29 cellular contexts compared by ENCODE assay signal in the genomic region with DNA sequence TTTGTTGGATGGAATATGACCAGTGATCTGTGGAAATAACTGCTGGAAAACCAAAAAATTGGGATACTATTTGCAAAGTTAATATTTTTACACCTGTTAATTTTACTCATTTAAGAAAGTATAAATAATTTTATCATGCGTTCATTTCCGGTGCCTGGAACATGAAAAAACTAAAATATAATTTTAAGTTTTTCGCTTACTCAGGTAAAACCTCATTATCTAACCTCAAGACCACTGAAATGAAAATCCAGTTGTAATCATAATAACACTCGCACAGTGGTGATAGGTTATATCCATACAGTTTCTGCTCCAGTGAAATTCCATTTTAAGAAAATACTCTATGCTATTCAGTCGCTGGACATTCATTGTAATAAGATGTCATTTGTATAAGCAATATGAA.
"Had no signal": no experiment of that assay in that cellular context is flagged by ENCODE, and none has a peak within 500 bp of the region (broad histone marks: within the 10 kb centered on the region; RNA-seq: fewer than 3 reads in every experiment).

No MANE protein-coding gene starts in this region.

- H3K9me3 ChIP-seq: testis, thoracic aorta, thyroid gland, tibial artery, transverse colon, upper lobe of right lung, uterus, vagina had no signal

- H3K36me3 ChIP-seq: stomach, suprapubic skin, thoracic aorta, thyroid gland, tibial artery, tibial nerve, transverse colon, upper lobe of left lung, upper lobe of right lung, uterus, vagina had no signal

- H3K4me3 Mint-ChIP-seq: stimulated activated effector memory CD8-positive, alpha-beta T cell treated with anti-CD3 and anti-CD28 coated beads, Interleukin-12 subunit alpha, Interleukin-12 subunit beta, amount 100 ng/mL, for 72 hours; stimulated activated memory B cell treated with anti-CD40 and anti-IgM and Interleukin-4, amounts not matched to agents 10 μg/mL and 1 μg/mL and 100 μg/mL, for 72 hours; stimulated activated naive B cell treated with anti-CD40 and anti-IgM and Interleukin-4, amounts not matched to agents 10 μg/mL and 1 μg/mL and 100 μg/mL, for 72 hours; stimulated activated naive CD8-positive, alpha-beta T cell treated with anti-CD3 and anti-CD28 coated beads, Interleukin-15, amount 100 ng/mL, for 72 hours; stimulated activated naive CD8-positive, alpha-beta T cell treated with anti-CD3 and anti-CD28 coated beads, Interleukin-15, Interleukin-2, amounts not matched to agents 100 ng/mL and 50 ng/mL, for 24 hours; type B pancreatic cell had no signal

- H3K4me1 Mint-ChIP-seq: stimulated activated effector memory CD8-positive, alpha-beta T cell treated with anti-CD3 and anti-CD28 coated beads, Interleukin-12 subunit alpha, Interleukin-12 subunit beta, amount 100 ng/mL, for 72 hours; stimulated activated memory B cell treated with anti-CD40 and anti-IgM and Interleukin-4, amounts not matched to agents 10 μg/mL and 1 μg/mL and 100 μg/mL, for 72 hours; stimulated activated naive B cell treated with anti-CD40 and anti-IgM and Interleukin-4, amounts not matched to agents 10 μg/mL and 1 μg/mL and 100 μg/mL, for 72 hours; stimulated activated naive CD8-positive, alpha-beta T cell treated with anti-CD3 and anti-CD28 coated beads, Interleukin-15, amount 100 ng/mL, for 72 hours had no signal

- H3K4me3 ChIP-seq: stomach, suprapubic skin, testis, thoracic aorta, thyroid gland, tibial artery, tibial nerve, transverse colon, upper lobe of left lung, upper lobe of right lung, uterus, vagina had no signal

- H3K27me3 ChIP-seq: stomach, suprapubic skin, testis, thyroid gland, tibial artery, tibial nerve, transverse colon, upper lobe of left lung, upper lobe of right lung, uterus, vagina had no signal

- DNase-seq: stimulated activated CD4-positive, alpha-beta T cell treated with anti-CD3 and anti-CD28 coated beads, Interleukin-2, amount 100 ng/mL, for 48 hours; stimulated activated CD4-positive, alpha-beta T cell treated with anti-CD3 and anti-CD28 coated beads, Interleukin-4, amount 100 ng/mL, for 1 hour; stimulated activated CD4-positive, alpha-beta T cell treated with anti-CD3 and anti-CD28 coated beads, Interleukin-4, amount 100 ng/mL, for 24 hours; stimulated activated CD4-positive, alpha-beta T cell treated with anti-CD3 and anti-CD28 coated beads, Interleukin-4, amount 100 ng/mL, for 4 hours; stimulated activated CD8-positive, alpha-beta memory T cell treated with anti-CD3 and anti-CD28 coated beads, Interleukin-4, amount 100 ng/mL, for 48 hours; stimulated activated naive B cell treated with anti-CD40 and anti-IgM and Interleukin-4, amounts not matched to agents 10 μg/mL and 1 μg/mL and 100 μg/mL, for 72 hours; stimulated activated naive CD4-positive, alpha-beta T cell; stimulated activated naive CD4-positive, alpha-beta T cell treated with Interleukin-2 at 50 U/mL for 16 hours; stimulated activated naive CD8-positive, alpha-beta T cell treated with anti-CD3 and anti-CD28 coated beads, Interleukin-15, amount 100 ng/mL, for 72 hours; stimulated activated naive CD8-positive, alpha-beta T cell treated with anti-CD3 and anti-CD28 coated beads, Interleukin-15, Interleukin-2, amounts not matched to agents 100 U/mL and 50 U/mL, for 24 hours; stomach; substantia nigra; testis; thyroid gland; tibial artery; transverse colon; trophoblast cell; upper lobe of left lung; upper lobe of right lung; uterus had no signal

- H3K27me3 Mint-ChIP-seq: stimulated activated memory B cell treated with anti-CD40 and anti-IgM and Interleukin-4, amounts not matched to agents 10 μg/mL and 1 μg/mL and 100 μg/mL, for 72 hours; stimulated activated naive B cell treated with anti-CD40 and anti-IgM and Interleukin-4, amounts not matched to agents 10 μg/mL and 1 μg/mL and 100 μg/mL, for 72 hours; stimulated activated naive CD8-positive, alpha-beta T cell treated with anti-CD3 and anti-CD28 coated beads, Interleukin-15, amount 100 ng/mL, for 72 hours; stimulated activated naive CD8-positive, alpha-beta T cell treated with anti-CD3 and anti-CD28 coated beads, Interleukin-15, Interleukin-2, amounts not matched to agents 100 ng/mL and 50 ng/mL, for 24 hours; type B pancreatic cell had no signal

- H3K36me3 Mint-ChIP-seq: stimulated activated effector memory CD8-positive, alpha-beta T cell treated with anti-CD3 and anti-CD28 coated beads, Interleukin-12 subunit alpha, Interleukin-12 subunit beta, amount 100 ng/mL, for 72 hours; stimulated activated memory B cell treated with anti-CD40 and anti-IgM and Interleukin-4, amounts not matched to agents 10 μg/mL and 1 μg/mL and 100 μg/mL, for 72 hours; stimulated activated naive B cell treated with anti-CD40 and anti-IgM and Interleukin-4, amounts not matched to agents 10 μg/mL and 1 μg/mL and 100 μg/mL, for 72 hours; type B pancreatic cell had no signal

- H3K27ac Mint-ChIP-seq: stimulated activated effector memory CD8-positive, alpha-beta T cell treated with anti-CD3 and anti-CD28 coated beads, Interleukin-12 subunit alpha, Interleukin-12 subunit beta, amount 100 ng/mL, for 72 hours; stimulated activated memory B cell treated with anti-CD40 and anti-IgM and Interleukin-4, amounts not matched to agents 10 μg/mL and 1 μg/mL and 100 μg/mL, for 72 hours; stimulated activated naive B cell treated with anti-CD40 and anti-IgM and Interleukin-4, amounts not matched to agents 10 μg/mL and 1 μg/mL and 100 μg/mL, for 72 hours; stimulated activated naive CD8-positive, alpha-beta T cell treated with anti-CD3 and anti-CD28 coated beads, Interleukin-15, amount 100 ng/mL, for 72 hours; stimulated activated naive CD8-positive, alpha-beta T cell treated with anti-CD3 and anti-CD28 coated beads, Interleukin-15, Interleukin-2, amounts not matched to agents 100 ng/mL and 50 ng/mL, for 24 hours; type B pancreatic cell had no signal

- H3K27ac ChIP-seq: stomach, suprapubic skin, testis, thoracic aorta, thyroid gland, tibial artery, tibial nerve, transverse colon, upper lobe of left lung, upper lobe of right lung, uterus, vagina had no signal

- H3K4me1 ChIP-seq: stomach, suprapubic skin, testis, thyroid gland, tibial artery, tibial nerve, transverse colon, upper lobe of left lung, upper lobe of right lung, uterus, vagina had no signal

- FAIRE-seq: urothelium cell line had no signal

- ATAC-seq: stimulated activated effector memory CD8-positive, alpha-beta T cell treated with anti-CD3 and anti-CD28 coated beads, Interleukin-12 subunit alpha, Interleukin-12 subunit beta, amount 100 ng/mL, for 72 hours; stimulated activated memory B cell treated with anti-CD40 and anti-IgM and Interleukin-4, amounts not matched to agents 10 μg/mL and 1 μg/mL and 100 μg/mL, for 72 hours; stimulated activated naive B cell treated with anti-CD40 and anti-IgM and Interleukin-4, amounts not matched to agents 10 μg/mL and 1 μg/mL and 100 μg/mL, for 72 hours; stimulated activated naive CD8-positive, alpha-beta T cell treated with anti-CD3 and anti-CD28 coated beads, Interleukin-15, amount 100 ng/mL, for 72 hours; stimulated activated naive CD8-positive, alpha-beta T cell treated with anti-CD3 and anti-CD28 coated beads, Interleukin-15, Interleukin-2, amounts not matched to agents 100 U/mL and 50 U/mL, for 24 hours; upper lobe of right lung had no signal
